ENCODE assay signal across 16 cellular contexts in the genomic region with DNA sequence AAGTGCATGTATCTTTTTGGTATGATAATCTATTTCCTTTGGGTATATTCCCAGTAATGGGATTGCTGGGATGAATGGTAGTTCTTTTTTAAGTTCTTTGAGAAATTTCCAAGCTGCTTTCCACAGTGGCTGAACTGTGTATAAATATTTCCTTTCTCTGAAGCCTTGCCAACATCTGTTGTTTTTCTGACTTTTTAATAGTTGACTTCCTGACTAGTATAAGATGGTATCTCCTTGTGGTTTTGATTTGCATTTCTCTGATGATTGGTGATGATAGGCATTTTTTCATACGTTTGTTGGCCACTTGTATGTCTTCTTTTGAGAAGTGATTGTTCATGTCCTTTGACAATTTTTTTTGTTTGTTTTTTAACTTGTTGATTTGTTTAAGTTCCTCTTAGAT.
"Had no signal": no experiment of that assay in that cellular context is flagged by ENCODE, and none has a peak within 500 bp of the region (broad histone marks: within the 10 kb centered on the region; RNA-seq: fewer than 3 reads in every experiment).

No MANE protein-coding gene starts in this region.

- ATAC-seq: activated T-helper 17 cell treated with anti-CD3 and anti-CD28 coated beads, Interleukin-2, amount 50 U/mL, for 72 hours; esophagus mucosa; left colon; mucosa of descending colon; naive thymus-derived CD8-positive, alpha-beta T cell; stimulated activated effector memory CD8-positive, alpha-beta T cell treated with anti-CD3 and anti-CD28 coated beads, Interleukin-12 subunit alpha, Interleukin-12 subunit beta, amount 100 ng/mL, for 72 hours had no signal

- H3K27ac ChIP-seq: right atrium auricular region, thyroid gland had no signal

- H3K4me1 ChIP-seq: right atrium auricular region, thyroid gland had no signal

- H3K9me3 ChIP-seq: mucosa of descending colon, right atrium auricular region, thyroid gland had no signal

- H3K4me1 Mint-ChIP-seq: activated CD4-positive, alpha-beta T cell treated with anti-CD3 and anti-CD28 coated beads, Interleukin-2, amount 10 ng/mL, durations not matched to agents 7 days and 5 days; endodermal cell; naive thymus-derived CD8-positive, alpha-beta T cell; stimulated activated effector memory CD8-positive, alpha-beta T cell treated with anti-CD3 and anti-CD28 coated beads, Interleukin-12 subunit alpha, Interleukin-12 subunit beta, amount 100 ng/mL, for 72 hours had no signal

- H3K27me3 Mint-ChIP-seq: activated CD4-positive, alpha-beta T cell treated with anti-CD3 and anti-CD28 coated beads, Interleukin-2, amount 10 ng/mL, durations not matched to agents 7 days and 5 days; activated T-helper 17 cell treated with anti-CD3 and anti-CD28 coated beads, Interleukin-2, amount 50 U/mL, for 72 hours; naive thymus-derived CD8-positive, alpha-beta T cell had no signal

- H3K27me3 ChIP-seq: right atrium auricular region, thyroid gland had no signal

- H3K36me3 ChIP-seq: right atrium auricular region, thyroid gland had no signal

- H3K36me3 Mint-ChIP-seq: naive thymus-derived CD8-positive, alpha-beta T cell; stimulated activated effector memory CD8-positive, alpha-beta T cell treated with anti-CD3 and anti-CD28 coated beads, Interleukin-12 subunit alpha, Interleukin-12 subunit beta, amount 100 ng/mL, for 72 hours had no signal

- H3K4me3 ChIP-seq: mucosa of descending colon, right atrium auricular region, smooth muscle cell, thyroid gland had no signal

- H3K27ac Mint-ChIP-seq: activated CD4-positive, alpha-beta T cell treated with anti-CD3 and anti-CD28 coated beads, Interleukin-2, amount 10 ng/mL, durations not matched to agents 7 days and 5 days; activated naive CD4-positive, alpha-beta T cell treated with anti-CD3 and anti-CD28 coated beads for 36 hours; activated T-helper 17 cell treated with anti-CD3 and anti-CD28 coated beads, Interleukin-2, amount 50 U/mL, for 72 hours; endodermal cell; naive thymus-derived CD8-positive, alpha-beta T cell; stimulated activated effector memory CD8-positive, alpha-beta T cell treated with anti-CD3 and anti-CD28 coated beads, Interleukin-12 subunit alpha, Interleukin-12 subunit beta, amount 100 ng/mL, for 72 hours had no signal

- H3K9me3 Mint-ChIP-seq: endodermal cell had no signal

- H3K4me3 Mint-ChIP-seq: activated CD4-positive, alpha-beta T cell treated with anti-CD3 and anti-CD28 coated beads, Interleukin-2, amount 10 ng/mL, durations not matched to agents 7 days and 5 days; activated naive CD4-positive, alpha-beta T cell treated with anti-CD3 and anti-CD28 coated beads for 36 hours; activated T-helper 17 cell treated with anti-CD3 and anti-CD28 coated beads, Interleukin-2, amount 50 U/mL, for 72 hours; endodermal cell; naive thymus-derived CD8-positive, alpha-beta T cell; stimulated activated effector memory CD8-positive, alpha-beta T cell treated with anti-CD3 and anti-CD28 coated beads, Interleukin-12 subunit alpha, Interleukin-12 subunit beta, amount 100 ng/mL, for 72 hours had no signal

- DNase-seq: activated CD4-positive, alpha-beta T cell treated with anti-CD3 and anti-CD28 coated beads, Interleukin-2, amount 10 ng/mL, durations not matched to agents 7 days and 5 days; activated CD4-positive, CD25-positive, alpha-beta regulatory T cell; activated naive CD4-positive, alpha-beta T cell treated with anti-CD3 and anti-CD28 coated beads for 36 hours; activated T-cell treated with anti-CD3 and anti-CD28 coated beads for 4 hours; endodermal cell; left colon; mammary epithelial cell; mucosa of descending colon; naive thymus-derived CD8-positive, alpha-beta T cell; nucleus accumbens; thyroid gland had no signal

- H3K4me2 ChIP-seq: smooth muscle cell had no signal
